Comparison of ENCODE assay signal across 20 cellular contexts in the genomic region with DNA sequence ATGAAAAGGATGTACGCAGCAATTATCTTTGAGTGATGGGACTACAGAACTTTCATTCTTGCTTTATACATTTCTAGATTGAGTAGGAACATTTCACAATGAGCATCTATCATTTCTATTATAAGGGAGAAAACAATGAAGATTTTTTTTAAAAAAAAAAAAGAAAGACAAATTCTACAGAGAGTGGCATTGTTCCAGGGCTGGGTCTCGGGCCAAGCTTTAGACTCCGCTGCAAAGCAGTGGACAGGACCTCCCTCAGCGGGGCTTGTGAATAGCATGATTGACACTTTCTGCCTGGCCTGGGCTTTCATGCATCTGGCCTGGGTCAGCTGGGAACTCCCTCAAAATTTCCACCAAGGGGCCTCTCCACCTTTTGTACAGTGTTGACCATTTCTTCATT.
"Had no signal": no experiment of that assay in that cellular context is flagged by ENCODE, and none has a peak within 500 bp of the region (broad histone marks: within the 10 kb centered on the region; RNA-seq: fewer than 3 reads in every experiment).

No MANE protein-coding gene starts in this region.

- H3K4me3 Mint-ChIP-seq: activated CD4-positive, alpha-beta memory T cell treated with anti-CD3 and anti-CD28 coated beads, Interleukin-2, amount 10 ng/mL, durations not matched to agents 7 days and 5 days; activated naive CD4-positive, alpha-beta T cell treated with anti-CD3 and anti-CD28 coated beads, Interleukin-2, amount 50 U/mL, for 24 hours; activated T-helper 1 cell treated with anti-CD3 and anti-CD28 coated beads, Interleukin-12 subunit alpha, Interleukin-12 subunit beta, Interleukin-2, Interleukin-4 antibody, amounts not matched to agents 30 ng/mL and 10 ng/mL and 1 ng/mL, durations not matched to agents 14 hours and 24 hours and 36 hours; natural killer cell treated with Interleukin-12 subunit alpha and Interleukin-12 subunit beta and Interleukin-15 and Interleukin-18, amount 100 ng/mL, for 72 hours; stimulated activated memory B cell treated with anti-CD40 and anti-IgM and Interleukin-4, amounts not matched to agents 10 μg/mL and 1 μg/mL and 100 μg/mL, for 72 hours had no signal

- H3K27ac Mint-ChIP-seq: activated CD4-positive, alpha-beta memory T cell treated with anti-CD3 and anti-CD28 coated beads, Interleukin-2, amount 10 ng/mL, durations not matched to agents 7 days and 5 days; activated naive CD4-positive, alpha-beta T cell treated with anti-CD3 and anti-CD28 coated beads, Interleukin-2, amount 50 U/mL, for 24 hours; activated T-helper 1 cell treated with anti-CD3 and anti-CD28 coated beads, Interleukin-12 subunit alpha, Interleukin-12 subunit beta, Interleukin-2, Interleukin-4 antibody, amounts not matched to agents 30 ng/mL and 10 ng/mL and 1 ng/mL, durations not matched to agents 14 hours and 24 hours and 36 hours; natural killer cell treated with Interleukin-12 subunit alpha and Interleukin-12 subunit beta and Interleukin-15 and Interleukin-18, amount 100 ng/mL, for 72 hours; stimulated activated memory B cell treated with anti-CD40 and anti-IgM and Interleukin-4, amounts not matched to agents 10 μg/mL and 1 μg/mL and 100 μg/mL, for 72 hours had no signal

- H3K4me3 ChIP-seq: hepatocyte, sigmoid colon, smooth muscle cell, upper lobe of right lung had no signal

- H3K9me3 ChIP-seq: sigmoid colon, SK-N-SH, upper lobe of right lung had no signal

- H3K4me1 ChIP-seq: sigmoid colon, upper lobe of right lung had no signal

- ATAC-seq: left ventricle myocardium superior; natural killer cell treated with Interleukin-12 subunit alpha and Interleukin-12 subunit beta and Interleukin-15 and Interleukin-18, amount 100 ng/mL, for 72 hours; stimulated activated memory B cell treated with anti-CD40 and anti-IgM and Interleukin-4, amounts not matched to agents 10 μg/mL and 1 μg/mL and 100 μg/mL, for 72 hours; upper lobe of right lung had no signal

- DNase-seq: activated CD4-positive, alpha-beta memory T cell treated with anti-CD3 and anti-CD28 coated beads, Interleukin-2, amount 10 ng/mL, durations not matched to agents 7 days and 5 days; activated CD4-positive, alpha-beta T cell treated with anti-CD3 and anti-CD28 coated beads for 48 hours; activated gamma-delta T cell; activated T-cell treated with anti-CD3 and anti-CD28 coated beads for 4 hours; cortex of kidney; foreskin fibroblast; left ventricle myocardium superior; mammary epithelial cell; retina; sigmoid colon; SK-N-SH; stimulated activated CD4-positive, alpha-beta T cell treated with anti-CD3 and anti-CD28 coated beads, Interleukin-15, amount 100 ng/mL, for 24 hours; T-helper 2 cell; upper lobe of right lung had no signal

- H3K27me3 Mint-ChIP-seq: activated naive CD4-positive, alpha-beta T cell treated with anti-CD3 and anti-CD28 coated beads, Interleukin-2, amount 50 U/mL, for 24 hours; stimulated activated memory B cell treated with anti-CD40 and anti-IgM and Interleukin-4, amounts not matched to agents 10 μg/mL and 1 μg/mL and 100 μg/mL, for 72 hours had no signal

- H3K36me3 ChIP-seq: sigmoid colon, upper lobe of right lung had no signal

- H3K27me3 ChIP-seq: hepatocyte, sigmoid colon, upper lobe of right lung had no signal

- H3K4me1 Mint-ChIP-seq: activated CD4-positive, alpha-beta memory T cell treated with anti-CD3 and anti-CD28 coated beads, Interleukin-2, amount 10 ng/mL, durations not matched to agents 7 days and 5 days; activated naive CD4-positive, alpha-beta T cell treated with anti-CD3 and anti-CD28 coated beads, Interleukin-2, amount 50 U/mL, for 24 hours; stimulated activated memory B cell treated with anti-CD40 and anti-IgM and Interleukin-4, amounts not matched to agents 10 μg/mL and 1 μg/mL and 100 μg/mL, for 72 hours had no signal

- H3K27ac ChIP-seq: hepatocyte, sigmoid colon, upper lobe of right lung had no signal
